ENCODE assay signal across 1 cellular context in the genomic region with DNA sequence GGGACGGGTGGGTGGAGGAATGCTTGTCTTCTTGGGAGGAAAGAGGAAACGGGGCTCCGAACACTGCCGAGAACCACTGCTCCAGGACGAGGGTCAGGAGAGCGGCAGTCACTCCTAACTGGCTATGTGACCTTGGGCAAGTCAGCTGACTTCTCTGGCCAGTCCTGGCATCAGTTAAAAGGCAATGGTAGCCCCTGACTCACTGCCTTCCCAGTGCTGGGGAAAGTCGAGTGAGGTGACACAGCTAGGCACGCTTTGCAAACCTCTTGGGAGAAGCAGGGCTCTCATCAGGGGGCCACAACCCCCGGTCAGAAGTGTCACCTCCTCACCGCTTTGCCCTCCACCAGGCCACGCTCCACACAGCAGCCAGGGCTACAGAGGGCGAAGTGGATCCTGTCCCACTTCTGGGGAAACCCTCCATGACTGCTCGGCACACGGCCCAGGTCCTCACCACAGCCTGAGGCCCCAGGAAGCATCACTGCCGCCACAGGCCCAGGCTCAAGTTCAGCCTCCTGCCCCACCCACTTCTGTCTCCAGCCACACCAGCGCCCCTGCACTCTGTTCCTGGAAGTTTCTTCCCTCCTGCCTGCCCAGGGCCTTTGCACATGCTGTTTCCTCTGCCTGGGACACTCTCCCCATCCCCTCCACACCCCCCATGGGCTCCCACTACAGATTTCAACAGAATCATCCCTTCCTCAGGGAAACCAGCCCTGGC.
TF ChIP-seq lines count a peak whose summit lies in the region.

No MANE protein-coding gene starts in this region.

TF ChIP-seq in K562, 482 proteins besides CTCF, POLR2A, EP300 and RAD21:
- TF ChIP-seq ZNF140 (CRISPR knock-in tag; IDR thresholded peaks at IDR 0.05) (no peak), MTA3 (IDR thresholded peaks at IDR 0.05; ENCODE audit: borderline replicate concordance) (no peak)
- TF ChIP-seq, protein P1, sequence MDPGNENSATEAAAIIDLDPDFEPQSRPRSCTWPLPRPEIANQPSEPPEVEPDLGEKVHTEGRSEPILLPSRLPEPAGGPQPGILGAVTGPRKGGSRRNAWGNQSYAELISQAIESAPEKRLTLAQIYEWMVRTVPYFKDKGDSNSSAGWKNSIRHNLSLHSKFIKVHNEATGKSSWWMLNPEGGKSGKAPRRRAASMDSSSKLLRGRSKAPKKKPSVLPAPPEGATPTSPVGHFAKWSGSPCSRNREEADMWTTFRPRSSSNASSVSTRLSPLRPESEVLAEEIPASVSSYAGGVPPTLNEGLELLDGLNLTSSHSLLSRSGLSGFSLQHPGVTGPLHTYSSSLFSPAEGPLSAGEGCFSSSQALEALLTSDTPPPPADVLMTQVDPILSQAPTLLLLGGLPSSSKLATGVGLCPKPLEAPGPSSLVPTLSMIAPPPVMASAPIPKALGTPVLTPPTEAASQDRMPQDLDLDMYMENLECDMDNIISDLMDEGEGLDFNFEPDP (CRISPR knock-in tag; IDR thresholded peaks at IDR 0.05): no peak
